ENCODE assay signal across 8 cellular contexts in genomic region chr5:160118349-160119141, GRCh38. TPM values are rescaled to one million over a fixed set of nuclear protein-coding genes. Genes with fewer than 3 reads are reported as not detected.
DNase-seq lines count a peak whose midpoint lies in the region; ATAC-seq, FAIRE-seq and TF ChIP-seq lines count a peak whose summit lies in the region.

No MANE protein-coding gene starts in this region.

- H3K36me3 ChIP-seq in HUES6 (ENCODE audit: control insufficient read depth, insufficient read depth, low read length): peaks cover 36% of the 10 kb centered on the region
- no peaks in the 10 kb centered on the region for H3K36me3 ChIP-seq in breast epithelium
- H3K36me3 ChIP-seq in keratinocyte (ENCODE audit: control insufficient read depth in 2 of 2, extremely low read depth in 1 of 2, insufficient read depth in 2 of 2, low read length in 2 of 2): no peaks in the 10 kb centered on the region

- H3K27ac ChIP-seq in HUES6 (ENCODE audit: low read depth, low read length): peak overlapping the region; percentile 90
- peak overlapping the region; percentile 92 for H3K27ac ChIP-seq in VCaP
- H3K27ac ChIP-seq in breast epithelium: peak overlapping the region; percentile 95 to 97
- H3K27ac ChIP-seq in keratinocyte (ENCODE audit: control insufficient read depth, insufficient read depth, low read length): peak overlapping the region; percentile 69

- H3K27ac Mint-ChIP-seq in Calu3 (ENCODE audit: unreplicated experiment): peak overlapping the region; percentile 90

- H3K4me2 ChIP-seq in keratinocyte (ENCODE audit: control insufficient read depth, extremely low read depth, insufficient read depth, low read depth, low read length): peak overlapping the region; percentile 84

- no peak for TF ChIP-seq POLR2A in breast epithelium (IDR thresholded peaks at IDR 0.05)

- H3K4me3 Mint-ChIP-seq in Calu3 (ENCODE audit: low read depth, unreplicated experiment): peak overlapping the region; percentile 77

- intact Hi-C loops in Calu3 (cut with micrococcal nuclease; ENCODE audit: unreplicated experiment) (loop anchor here (1.0 kb wide), 1 partner anchor 47 kb away; no protein-coding TSS in a partner anchor), breast epithelium (cut with DNase I; ENCODE audit: low total_unique reads) (loop anchor here (10.0 kb wide), 1 partner anchor 46 kb away; no protein-coding TSS in a partner anchor)

- CTCF ChIA-PET in Calu3 (lab: Charles Lee): interaction anchor here (0.9 to 1.5 kb wide), 2 partner anchors 47 to 97 kb away, joined by 4 to 6 read pairs; no protein-coding TSS in a partner anchor

- no peaks in the 10 kb centered on the region for H3K9me3 Mint-ChIP-seq in Calu3 (ENCODE audit: low read depth, unreplicated experiment)

- BruUV-seq in Calu3 (replicated peaks; lab: Mats Ljungman, UMichigan): no TSS peak

- no peaks in the 10 kb centered on the region for H3K9me1 ChIP-seq in keratinocyte (ENCODE audit: control insufficient read depth, extremely low read depth, insufficient read depth, low read length)

- peak overlapping the region; percentile 87 for H2AFZ ChIP-seq in keratinocyte (ENCODE audit: control insufficient read depth, low read length)

- H3K79me2 ChIP-seq in keratinocyte (ENCODE audit: control insufficient read depth, insufficient read depth, low read length): peaks cover 23% of the 10 kb centered on the region

- peak; percentile 18 for ATAC-seq in GM21390 (IDR thresholded peaks at IDR 0.05; ENCODE audit: unreplicated experiment)

- H4K20me1 ChIP-seq in keratinocyte (ENCODE audit: control insufficient read depth, extremely low read depth, insufficient read depth, low read length): no peaks in the 10 kb centered on the region

- DNase-seq in Calu3 (peak; percentile 44), breast epithelium (ENCODE audit: low spot score in 2 of 2) (peak; percentile 24 to 53), keratinocyte (ENCODE audit: low read depth, low spot score) (no peak), GOT3 (lab: John Stamatoyannopoulos, UW) (no peak)
- peak; percentile 28 for DNase-seq in stimulated activated CD4-positive, alpha-beta T cell treated with anti-CD3 and anti-CD28 coated beads, Interleukin-1b, Interleukin-23, amount 100 ng/mL, for 48 hours

- peaks cover 5% of the 10 kb centered on the region for H3K4me1 ChIP-seq in HUES6 (ENCODE audit: control insufficient read depth, insufficient read depth, low read length)
- no peaks in the 10 kb centered on the region for H3K4me1 ChIP-seq in breast epithelium
- H3K4me1 ChIP-seq in keratinocyte (ENCODE audit: control insufficient read depth, extremely low read depth, insufficient read depth, low read length): peaks cover 10% of the 10 kb centered on the region

- peak overlapping the region; percentile 90 for H3K9ac ChIP-seq in HUES6 (ENCODE audit: low read length)
- H3K9ac ChIP-seq in keratinocyte (ENCODE audit: control insufficient read depth, extremely low read depth, insufficient read depth, low read length): peak overlapping the region; percentile 85

- FAIRE-seq in keratinocyte (lab: Jason Lieb, UNC): no peak

- H3K27me3 Mint-ChIP-seq in Calu3 (ENCODE audit: unreplicated experiment): no peaks in the 10 kb centered on the region

- dilution Hi-C loops in keratinocyte (cut with MboI; ENCODE audit: extremely low pct_ligation_motif_present, low sequenced_read_pairs): no loop called here

- peak overlapping the region; percentile 95 for H3K4me3 ChIP-seq in HUES6 (ENCODE audit: low read depth, low read length)
- peak overlapping the region; percentile 90 to 98 (median 98) for H3K4me3 ChIP-seq in breast epithelium
- peak overlapping the region; percentile 79 to 98 (median 88) for H3K4me3 ChIP-seq in keratinocyte (ENCODE audit: control insufficient read depth in 2 of 3, extremely low read depth in 1 of 3, insufficient read depth in 2 of 3, low read depth in 1 of 3, low read length in 3 of 3)

- H3K4me1 Mint-ChIP-seq in Calu3 (ENCODE audit: low read depth, unreplicated experiment): peaks cover 9% of the 10 kb centered on the region

- H3K9me3 ChIP-seq in HUES6 (ENCODE audit: control insufficient read depth, insufficient read depth, low read depth, low read length) (no peaks in the 10 kb centered on the region), breast epithelium (no peaks in the 10 kb centered on the region), keratinocyte (ENCODE audit: control insufficient read depth, low read depth, low read length) (no peaks in the 10 kb centered on the region)

- H3K27me3 ChIP-seq in HUES6 (ENCODE audit: control insufficient read depth, insufficient read depth, low read length) (no peaks in the 10 kb centered on the region), breast epithelium (no peaks in the 10 kb centered on the region), keratinocyte (ENCODE audit: control insufficient read depth, extremely low read depth, insufficient read depth, low read length) (no peaks in the 10 kb centered on the region)

- TF ChIP-seq CTCF in Calu3 (IDR thresholded peaks at IDR 0.05; ENCODE audit: unreplicated experiment) (no peak), VCaP (conservative IDR thresholded peaks at IDR 0.05) (0 out of 2 replicates have a peak, but pooled peaks have one; percentile 7), breast epithelium (IDR thresholded peaks at IDR 0.05) (no peak), keratinocyte (optimal IDR thresholded peaks at IDR 0.05 in 1 of 3, IDR thresholded peaks at IDR 0.05 in 1 of 3, conservative IDR thresholded peaks at IDR 0.05 in 1 of 3; ENCODE audit: extremely low read depth in 1 of 3, insufficient read depth in 2 of 3, low read length in 3 of 3) (peak in 1 of 3 experiments; percentile 8)

- H3K36me3 Mint-ChIP-seq in Calu3 (ENCODE audit: insufficient read depth, unreplicated experiment): peaks cover 46% of the 10 kb centered on the region

RNA-seq across cellular contexts. Expression of gene PWWP2A, which starts 0.7 kb away (rescaled TPM):
- total RNA-seq in Calu3 (2022) (33.4 and 36.4 TPM in 2 replicates), breast epithelium (10 to 100 TPM; 29.8 to 45.8 (median 39.3) TPM)
- 11.6 to 13.1 TPM (median 12.4 TPM) in 3 replicates for polyA plus RNA-seq in keratinocyte
- polyA plus RNA-seq in keratinocyte (2011; ENCODE audit: low read depth): 7.3 TPM
- 7.6 and 11.9 TPM in 2 replicates for polyA plus RNA-seq in keratinocyte (2011; cell fraction: cytosol; rRNA removed)
- polyA plus RNA-seq in keratinocyte (2011; cell fraction: nucleus; rRNA removed): 21.7 and 23.0 TPM in 2 replicates
- polyA plus RNA-seq in keratinocyte (2012; ENCODE audit: low replicate concordance): 10.3 and 10.6 TPM in 2 replicates
- polyA minus RNA-seq in keratinocyte: 6.2 to 20.8 TPM (median 7.1 TPM) in 3 replicates
- 6.1 TPM for polyA minus RNA-seq in keratinocyte (2011; cell fraction: cytosol; rRNA and poly(A)+ RNA removed)
- 6.5 and 17.2 TPM in 2 replicates for polyA minus RNA-seq in keratinocyte (2011; cell fraction: nucleus; rRNA and poly(A)+ RNA removed)

Comparison
In these comparisons a context has a peak if more than half of its experiments do, and no peak if none do; other contexts are left out.
1. DNase-seq: peak in Calu3 (single experiment), breast epithelium (2 of 2) and stimulated activated CD4-positive, alpha-beta T cell treated with anti-CD3 and anti-CD28 coated beads, Interleukin-1b, Interleukin-23, amount 100 ng/mL, for 48 hours (single experiment); none in keratinocyte (single experiment) and GOT3 (single experiment).
2. Peak in every context shown above with its lines, with median percentiles within 50 percentile points of each other: H3K27ac ChIP-seq and H3K4me3 ChIP-seq.